ENCODE assay signal across 13 cellular contexts in genomic region chr3:10396083-10396482, GRCh38.
A peak's percentile ranks its signal among the peaks of the same experiment; 100 is the strongest.
DNase-seq lines count a peak whose midpoint lies in the region; ATAC-seq and TF ChIP-seq lines count a peak whose summit lies in the region.
"Had no signal": no experiment of that assay in that cellular context is flagged by ENCODE, and none has a peak within 500 bp of the region (broad histone marks: within the 10 kb centered on the region; RNA-seq: fewer than 3 reads in every experiment).

No MANE protein-coding gene starts in this region.

- no peaks in the 10 kb centered on the region for H3K36me3 ChIP-seq in CD4-positive, CD25-positive, alpha-beta regulatory T cell (ENCODE audit: control insufficient read depth, insufficient read depth, low read length)
- H3K36me3 ChIP-seq in DOHH2 (ENCODE audit: control insufficient read depth, low read length), result no peaks in the 10 kb centered on the region; the same call in 1 of the 2 replicates
- H3K36me3 ChIP-seq in right lobe of liver, result peaks cover 0 to 53% (median 15%) of the 10 kb centered on the region in 4 donors
- no peaks in the 10 kb centered on the region for H3K36me3 ChIP-seq in SK-N-SH (replicated peaks in 1 of 2; ENCODE audit: control insufficient read depth in 1 of 2, insufficient read depth in 2 of 2, low read length in 1 of 2)
- H3K36me3 ChIP-seq: transverse colon had no signal

- CTCF ChIA-PET in SK-N-SH (lab: Yijun Ruan, JAX), result interaction anchor here (0.6 to 1.3 kb wide), 2 partner anchors 341 to 587 kb away, joined by 3 read pairs; no protein-coding TSS in a partner anchor

- TF ChIP-seq POLR2A in right lobe of liver (IDR thresholded peaks at IDR 0.05), result no peak

- no CpG with 5 or more reads among the region's 4 CpGs for WGBS in right lobe of liver (ENCODE audit: insufficient coverage, low coverage, low lambda C conversion rate, missing lambda C conversion rate)
- 47% methylated on average over 2 of the region's 4 CpGs for WGBS in SK-N-SH (ENCODE audit: low lambda C conversion rate)

- H4K20me1 ChIP-seq in DOHH2 (ENCODE audit: control insufficient read depth, insufficient read depth, low read depth, low read length) (no peaks in the 10 kb centered on the region), SK-N-SH (ENCODE audit: insufficient read depth) (no peaks in the 10 kb centered on the region)

- H3K27me3 ChIP-seq in CD4-positive, CD25-positive, alpha-beta regulatory T cell (ENCODE audit: control insufficient read depth, insufficient read depth, low read length), result no peaks in the 10 kb centered on the region
- H3K27me3 ChIP-seq in DOHH2 (ENCODE audit: control insufficient read depth, low read length) (no peaks in the 10 kb centered on the region), right lobe of liver (no peaks in the 10 kb centered on the region), SK-N-SH (ENCODE audit: insufficient read depth) (no peaks in the 10 kb centered on the region; the same call in 1 of the 2 replicates)
- H3K27me3 ChIP-seq: transverse colon had no signal

- peak overlapping the region in 3 of 4 donors; percentile 37 to 82 (median 66) for H3K4me3 Mint-ChIP-seq in CD4-positive, CD25-positive, alpha-beta regulatory T cell
- H3K4me3 Mint-ChIP-seq in naive B cell, result peak overlapping the region in 7 of 8 donors; percentile 21 to 73 (median 56)
- H3K4me3 Mint-ChIP-seq: stimulated activated naive CD8-positive, alpha-beta T cell treated with anti-CD3 and anti-CD28 coated beads, Interleukin-15, amount 100 ng/mL, for 72 hours had no signal

- peaks cover 68% of the 10 kb centered on the region for H3K4me1 ChIP-seq in CD4-positive, CD25-positive, alpha-beta regulatory T cell (ENCODE audit: control insufficient read depth, insufficient read depth, low read length, poor library complexity, severe bottlenecking)
- H3K4me1 ChIP-seq in DOHH2 (ENCODE audit: control insufficient read depth, low read length), result peaks cover 34% of the 10 kb centered on the region
- H3K4me1 ChIP-seq in right lobe of liver, result no peaks in the 10 kb centered on the region
- peaks cover 0 to 3% of the 10 kb centered on the region in 2 experiments; a peak in 1 of 4 replicates for H3K4me1 ChIP-seq in SK-N-SH (ENCODE audit: control insufficient read depth in 1 of 2, insufficient read depth in 2 of 2, low read depth in 1 of 2, low read length in 1 of 2)
- H3K4me1 ChIP-seq: transverse colon had no signal

- no peak overlapping the region for H2AFZ ChIP-seq in SK-N-SH (ENCODE audit: low read depth)

- H3K27ac ChIP-seq in CD4-positive, CD25-positive, alpha-beta regulatory T cell (ENCODE audit: insufficient read depth, low read length, poor library complexity, severe bottlenecking), result peak overlapping the region; percentile 55
- H3K27ac ChIP-seq in DOHH2 (ENCODE audit: low read depth, low read length) (peak overlapping the region; percentile 27; the same call in 1 of the 2 replicates), right lobe of liver (no peak overlapping the region), SK-N-SH (ENCODE audit: low read depth in 2 of 2, low read length in 1 of 2) (no peak overlapping the region)
- H3K27ac ChIP-seq: transverse colon had no signal

- H3K36me3 Mint-ChIP-seq in CD4-positive, CD25-positive, alpha-beta regulatory T cell, result no peaks in the 10 kb centered on the region
- no peaks in the 10 kb centered on the region for H3K36me3 Mint-ChIP-seq in naive B cell

- H3K9me3 Mint-ChIP-seq in CD4-positive, CD25-positive, alpha-beta regulatory T cell, result no peaks in the 10 kb centered on the region
- peaks cover 0 to 2% (median 0%) of the 10 kb centered on the region in 7 donors for H3K9me3 Mint-ChIP-seq in naive B cell
- H3K9me3 Mint-ChIP-seq: stimulated activated naive CD8-positive, alpha-beta T cell treated with anti-CD3 and anti-CD28 coated beads, Interleukin-15, amount 100 ng/mL, for 72 hours had no signal

- ATAC-seq in CD4-positive, CD25-positive, alpha-beta regulatory T cell (ENCODE audit: low read depth in 2 of 2), result no peak
- ATAC-seq in naive B cell (ENCODE audit: low read depth in 2 of 2), result no peak
- no peak for ATAC-seq in right lobe of liver
- no peak for ATAC-seq in HG03342 (IDR thresholded peaks at IDR 0.05; ENCODE audit: unreplicated experiment)

- peak overlapping the region; percentile 80 to 93 (median 85) for H3K27ac Mint-ChIP-seq in CD4-positive, CD25-positive, alpha-beta regulatory T cell
- H3K27ac Mint-ChIP-seq in naive B cell, result peak overlapping the region in 3 of 6 donors; percentile 35 to 67 (median 52)
- H3K27ac Mint-ChIP-seq: progenitor cell of endocrine pancreas; stimulated activated naive CD8-positive, alpha-beta T cell treated with anti-CD3 and anti-CD28 coated beads, Interleukin-15, amount 100 ng/mL, for 72 hours had no signal

- no peak overlapping the region for H3K9ac ChIP-seq in SK-N-SH

- no peak for DNase-seq in CD4-positive, CD25-positive, alpha-beta regulatory T cell
- DNase-seq in RPMI8226 (peak; percentile 90), naive B cell (no peak), right lobe of liver (no peak), SK-N-SH (no peak)
- DNase-seq: NCI-H2107, Right ventricle myocardium superior had no signal

- H3K9me2 ChIP-seq in DOHH2 (replicated peaks; ENCODE audit: control insufficient read depth, low read length) (no peaks in the 10 kb centered on the region), SK-N-SH (no peaks in the 10 kb centered on the region)

- TF ChIP-seq RAD21 in SK-N-SH (IDR thresholded peaks at IDR 0.05; ENCODE audit: low read length), result no peak

- no peak for TF ChIP-seq EP300 in SK-N-SH (IDR thresholded peaks at IDR 0.05; ENCODE audit: borderline replicate concordance in 1 of 2, low read depth in 1 of 2, low read length in 1 of 2)

- peak overlapping the region; percentile 67 for H3K4me3 ChIP-seq in CD4-positive, CD25-positive, alpha-beta regulatory T cell (ENCODE audit: low read depth, low read length)
- peak overlapping the region; percentile 35 for H3K4me3 ChIP-seq in DOHH2 (ENCODE audit: low read length)
- no peak overlapping the region for H3K4me3 ChIP-seq in right lobe of liver
- no peak overlapping the region for H3K4me3 ChIP-seq in SK-N-SH (ENCODE audit: low read depth in 2 of 2, low read length in 1 of 2)
- H3K4me3 ChIP-seq: skin epidermis, transverse colon had no signal

- peaks cover 13 to 87% (median 47%) of the 10 kb centered on the region in 4 donors for H3K4me1 Mint-ChIP-seq in CD4-positive, CD25-positive, alpha-beta regulatory T cell
- H3K4me1 Mint-ChIP-seq in naive B cell, result peaks cover 61 to 80% (median 67%) of the 10 kb centered on the region in 3 donors

- POLR2A ChIA-PET in SK-N-SH (lab: Yijun Ruan, JAX), result no interaction called here

- peaks cover 4% of the 10 kb centered on the region for H3K27me3 Mint-ChIP-seq in CD4-positive, CD25-positive, alpha-beta regulatory T cell
- no peaks in the 10 kb centered on the region for H3K27me3 Mint-ChIP-seq in naive B cell

- no peaks in the 10 kb centered on the region for H3K79me2 ChIP-seq in DOHH2 (ENCODE audit: control insufficient read depth, low read length)
- H3K79me2 ChIP-seq in SK-N-SH (ENCODE audit: insufficient read depth), result no peaks in the 10 kb centered on the region

- H3F3A ChIP-seq in DOHH2 (ENCODE audit: control insufficient read depth, insufficient read depth) (no peaks in the 10 kb centered on the region), SK-N-SH (replicated peaks; ENCODE audit: insufficient read depth) (no peaks in the 10 kb centered on the region)

- TF ChIP-seq CTCF in DOHH2 (IDR thresholded peaks at IDR 0.05; ENCODE audit: low read depth, low read length, poor library complexity, severe bottlenecking) (no peak), right lobe of liver (IDR thresholded peaks at IDR 0.05) (no peak), SK-N-SH (IDR thresholded peaks at IDR 0.05) (no peak)

- peak overlapping the region; percentile 56 for H3K4me2 ChIP-seq in DOHH2 (ENCODE audit: low read length)
- no peak overlapping the region for H3K4me2 ChIP-seq in SK-N-SH

- no peaks in the 10 kb centered on the region for H3K9me3 ChIP-seq in CD4-positive, CD25-positive, alpha-beta regulatory T cell (ENCODE audit: control insufficient read depth in 2 of 2, low read length in 2 of 2)
- H3K9me3 ChIP-seq in DOHH2 (ENCODE audit: control insufficient read depth, insufficient read depth, low read length), result no peaks in the 10 kb centered on the region
- no peaks in the 10 kb centered on the region for H3K9me3 ChIP-seq in right lobe of liver
- no peaks in the 10 kb centered on the region for H3K9me3 ChIP-seq in SK-N-SH
- H3K9me3 ChIP-seq: transverse colon had no signal

- intact Hi-C loops in right lobe of liver (cut with DNase I), result no loop called here

TF ChIP-seq in SK-N-SH, 30 proteins besides CTCF, POLR2A, EP300 and RAD21 (continues in another document):
- no peak for TF ChIP-seq FOXM1 (IDR thresholded peaks at IDR 0.05; ENCODE audit: low read depth)
- no peak for TF ChIP-seq USF1 (IDR thresholded peaks at IDR 0.05; ENCODE audit: borderline replicate concordance, low read depth)
- TF ChIP-seq MEF2A (IDR thresholded peaks at IDR 0.05; ENCODE audit: borderline replicate concordance, low read depth), result no peak
- TF ChIP-seq TAF1 (IDR thresholded peaks at IDR 0.05; ENCODE audit: borderline replicate concordance, low read depth, low read length), result no peak
- TF ChIP-seq GATA2 (CRISPR knock-in tag; IDR thresholded peaks at IDR 0.05), result no peak
- TF ChIP-seq IRF3 (IDR thresholded peaks at IDR 0.05; ENCODE audit: low read depth, low read length), result no peak
- TF ChIP-seq RFX5 (IDR thresholded peaks at IDR 0.05; ENCODE audit: low read length), result no peak
- no peak for TF ChIP-seq TCF12 (IDR thresholded peaks at IDR 0.05)
- TF ChIP-seq TEAD4 (IDR thresholded peaks at IDR 0.05; ENCODE audit: borderline replicate concordance, insufficient read depth), result no peak

Comparison
In these comparisons a context has a peak if more than half of its experiments do, and no peak if none do; other contexts are left out.
1. H3K27ac ChIP-seq: peak in CD4-positive, CD25-positive, alpha-beta regulatory T cell (single experiment) and DOHH2 (single experiment); none in right lobe of liver (0 of 3) and SK-N-SH (0 of 2).
2. H3K4me3 ChIP-seq: peak in CD4-positive, CD25-positive, alpha-beta regulatory T cell (single experiment) and DOHH2 (single experiment); none in right lobe of liver (0 of 3) and SK-N-SH (0 of 2).